1 cellular context compared by ENCODE assay signal in the genomic region with DNA sequence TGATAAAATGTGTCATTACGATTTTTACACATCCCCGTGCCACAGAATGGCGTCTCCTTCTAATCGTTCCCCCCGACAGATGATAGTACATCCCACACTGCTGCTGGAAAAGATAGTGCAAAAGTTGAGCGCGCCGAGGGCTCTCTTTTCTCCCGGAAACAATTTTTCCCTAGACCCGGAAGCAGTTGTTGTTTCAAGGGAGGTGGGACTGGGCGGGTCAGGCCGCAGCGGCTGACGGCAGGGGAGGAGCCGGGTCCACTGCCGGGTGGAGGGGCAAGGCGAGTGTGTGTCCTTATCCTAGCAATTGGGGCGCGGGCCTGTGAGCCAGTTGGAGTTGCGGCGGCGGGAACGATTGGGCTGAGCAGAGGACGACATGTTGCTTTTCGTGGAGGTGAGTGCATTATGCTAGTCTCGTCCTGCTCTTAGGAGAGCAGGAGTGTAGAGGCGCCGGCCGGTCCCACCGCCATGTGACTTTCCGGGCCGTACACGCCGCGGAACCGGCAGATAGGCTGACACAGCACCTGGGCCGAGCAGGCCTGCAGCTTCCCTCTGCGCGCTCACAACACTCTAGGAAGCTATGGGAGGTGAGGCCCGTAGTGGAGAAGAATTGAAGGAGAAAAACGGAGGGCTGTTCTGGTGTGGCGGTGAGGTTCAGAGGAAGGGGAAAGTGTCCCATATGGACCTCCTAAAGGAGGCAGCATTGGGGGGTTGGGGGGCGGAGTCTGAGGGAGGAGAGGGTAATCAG.
A peak's percentile ranks its signal among the peaks of the same experiment; 100 is the strongest.
TF ChIP-seq lines count a peak whose summit lies in the region.

LARP4 (plus strand) TSS at position 248 of the 745 bp plus-strand sequence; CDS start at position 374, 126 bp downstream.

TF ChIP-seq in K562, 482 proteins besides CTCF, POLR2A, EP300 and RAD21 (continued from another document and continues in another):
- TF ChIP-seq NFE2L1 (tag; IDR thresholded peaks at IDR 0.05; ENCODE audit: borderline replicate concordance, low read depth) (no peak), HSF4 (CRISPR knock-in tag; IDR thresholded peaks at IDR 0.05; ENCODE audit: borderline replicate concordance) (no peak), DMBX1 (CRISPR knock-in tag; IDR thresholded peaks at IDR 0.05; ENCODE audit: borderline replicate concordance) (no peak), ZNF740 (CRISPR knock-in tag; IDR thresholded peaks at IDR 0.05) (peak; percentile 86), ZNF740 (tag; IDR thresholded peaks at IDR 0.05) (peak in 1 of 2 experiments; percentile 66; a peak in 1 of 4 replicates), PTRF (tag; IDR thresholded peaks at IDR 0.05) (no peak), BDP1 (IDR thresholded peaks at IDR 0.05; ENCODE audit: insufficient read depth, insufficient read length) (no peak), ELF4 (CRISPR knock-in tag; IDR thresholded peaks at IDR 0.05) (no peak), ZC3H11A (IDR thresholded peaks at IDR 0.05; ENCODE audit: low read depth, low read length) (no peak), POLR3A (IDR thresholded peaks at IDR 0.05; ENCODE audit: borderline replicate concordance, extremely low read depth, insufficient read depth, insufficient read length) (no peak), CHCHD3 (CRISPR knock-in tag; IDR thresholded peaks at IDR 0.05) (no peak), GABPA (tag; conservative IDR thresholded peaks at IDR 0.05; ENCODE audit: low read depth) (peak; percentile 99), SMAD4 (CRISPR knock-in tag; conservative IDR thresholded peaks at IDR 0.05) (no peak), TEAD2 (tag; IDR thresholded peaks at IDR 0.05) (no peak), COPS2 (conservative IDR thresholded peaks at IDR 0.05) (no peak), RNF2 (IDR thresholded peaks at IDR 0.05) (peak; percentile 32; the same call in 1 of the 2 replicates), THRB (CRISPR knock-in tag; conservative IDR thresholded peaks at IDR 0.05) (0 out of 2 replicates have a peak, but pooled peaks have one; percentile 17), ZNF41 (CRISPR knock-in tag; conservative IDR thresholded peaks at IDR 0.05) (no peak), TCF3 (CRISPR knock-in tag; IDR thresholded peaks at IDR 0.05) (peak; percentile 79), ARHGAP35 (IDR thresholded peaks at IDR 0.05; ENCODE audit: partially characterized antibody) (no peak), ZNF212 (CRISPR knock-in tag; IDR thresholded peaks at IDR 0.05) (no peak), KAT7 (CRISPR knock-in tag; IDR thresholded peaks at IDR 0.05; ENCODE audit: borderline replicate concordance) (peak; percentile 80; the same call in 1 of the 2 replicates), CCNT2 (IDR thresholded peaks at IDR 0.05; ENCODE audit: borderline replicate concordance, extremely low read depth, insufficient read length, low read depth, low read length) (no peak), PHF8 (IDR thresholded peaks at IDR 0.05; ENCODE audit: borderline replicate concordance, low read length) (peak; percentile 99), CREM (IDR thresholded peaks at IDR 0.05; ENCODE audit: low read depth) (peak; percentile 53; the same call in 1 of the 2 replicates), ARNT (IDR thresholded peaks at IDR 0.05) (peak in 1 of 2 experiments; percentile 4; a peak in 1 of 4 replicates), ZNF696 (CRISPR knock-in tag; conservative IDR thresholded peaks at IDR 0.05) (no peak), CGGBP1 (CRISPR knock-in tag; IDR thresholded peaks at IDR 0.05) (no peak), HMG20B (CRISPR knock-in tag; IDR thresholded peaks at IDR 0.05) (no peak), TAF15 (IDR thresholded peaks at IDR 0.05; ENCODE audit: low read depth, low read length) (peak; percentile 71; the same call in 1 of the 2 replicates), HNRNPL (IDR thresholded peaks at IDR 0.05; ENCODE audit: low read depth, low read length) (no peak), GATA2 (CRISPR knock-in tag; IDR thresholded peaks at IDR 0.05) (peak; percentile 68), ZNF239 (CRISPR knock-in tag; IDR thresholded peaks at IDR 0.05) (no peak), IRF2 (CRISPR knock-in tag; IDR thresholded peaks at IDR 0.05) (no peak), ZNF232 (CRISPR knock-in tag; IDR thresholded peaks at IDR 0.05) (peak; percentile 64), SRSF7 (optimal IDR thresholded peaks at IDR 0.05; ENCODE audit: low read depth, low read length) (no peak), HMGXB4 (CRISPR knock-in tag; IDR thresholded peaks at IDR 0.05) (no peak), FOXA3 (CRISPR knock-in tag; conservative IDR thresholded peaks at IDR 0.05 in 1 of 2, IDR thresholded peaks at IDR 0.05 in 1 of 2) (no peak; a peak in 1 of 4 replicates), JUND (IDR thresholded peaks at IDR 0.05; ENCODE audit: borderline replicate concordance, low read depth, low read length) (peak; percentile 85), JUND (tag; IDR thresholded peaks at IDR 0.05; ENCODE audit: borderline replicate concordance, low read depth, low read length) (no peak; the same call in 2 of the 3 replicates), FOXP1 (CRISPR knock-in tag; IDR thresholded peaks at IDR 0.05) (no peak), USF1 (CRISPR knock-in tag; IDR thresholded peaks at IDR 0.05) (peak; percentile 81), FOXM1 (IDR thresholded peaks at IDR 0.05; ENCODE audit: low read depth) (peak; percentile 71), FOXM1 (CRISPR knock-in tag; IDR thresholded peaks at IDR 0.05; ENCODE audit: low read depth) (no peak), RFX1 (IDR thresholded peaks at IDR 0.05) (no peak), ZNF668 (CRISPR knock-in tag; IDR thresholded peaks at IDR 0.05) (no peak), HDAC2 (IDR thresholded peaks at IDR 0.05) (peak; percentile 88), HBP1 (CRISPR knock-in tag; IDR thresholded peaks at IDR 0.05) (no peak), MBD2 (IDR thresholded peaks at IDR 0.05; ENCODE audit: borderline replicate concordance, low read depth) (peak; percentile 93), CLOCK (CRISPR knock-in tag; IDR thresholded peaks at IDR 0.05; ENCODE audit: borderline replicate concordance) (no peak)
- TF ChIP-seq, protein P1, sequence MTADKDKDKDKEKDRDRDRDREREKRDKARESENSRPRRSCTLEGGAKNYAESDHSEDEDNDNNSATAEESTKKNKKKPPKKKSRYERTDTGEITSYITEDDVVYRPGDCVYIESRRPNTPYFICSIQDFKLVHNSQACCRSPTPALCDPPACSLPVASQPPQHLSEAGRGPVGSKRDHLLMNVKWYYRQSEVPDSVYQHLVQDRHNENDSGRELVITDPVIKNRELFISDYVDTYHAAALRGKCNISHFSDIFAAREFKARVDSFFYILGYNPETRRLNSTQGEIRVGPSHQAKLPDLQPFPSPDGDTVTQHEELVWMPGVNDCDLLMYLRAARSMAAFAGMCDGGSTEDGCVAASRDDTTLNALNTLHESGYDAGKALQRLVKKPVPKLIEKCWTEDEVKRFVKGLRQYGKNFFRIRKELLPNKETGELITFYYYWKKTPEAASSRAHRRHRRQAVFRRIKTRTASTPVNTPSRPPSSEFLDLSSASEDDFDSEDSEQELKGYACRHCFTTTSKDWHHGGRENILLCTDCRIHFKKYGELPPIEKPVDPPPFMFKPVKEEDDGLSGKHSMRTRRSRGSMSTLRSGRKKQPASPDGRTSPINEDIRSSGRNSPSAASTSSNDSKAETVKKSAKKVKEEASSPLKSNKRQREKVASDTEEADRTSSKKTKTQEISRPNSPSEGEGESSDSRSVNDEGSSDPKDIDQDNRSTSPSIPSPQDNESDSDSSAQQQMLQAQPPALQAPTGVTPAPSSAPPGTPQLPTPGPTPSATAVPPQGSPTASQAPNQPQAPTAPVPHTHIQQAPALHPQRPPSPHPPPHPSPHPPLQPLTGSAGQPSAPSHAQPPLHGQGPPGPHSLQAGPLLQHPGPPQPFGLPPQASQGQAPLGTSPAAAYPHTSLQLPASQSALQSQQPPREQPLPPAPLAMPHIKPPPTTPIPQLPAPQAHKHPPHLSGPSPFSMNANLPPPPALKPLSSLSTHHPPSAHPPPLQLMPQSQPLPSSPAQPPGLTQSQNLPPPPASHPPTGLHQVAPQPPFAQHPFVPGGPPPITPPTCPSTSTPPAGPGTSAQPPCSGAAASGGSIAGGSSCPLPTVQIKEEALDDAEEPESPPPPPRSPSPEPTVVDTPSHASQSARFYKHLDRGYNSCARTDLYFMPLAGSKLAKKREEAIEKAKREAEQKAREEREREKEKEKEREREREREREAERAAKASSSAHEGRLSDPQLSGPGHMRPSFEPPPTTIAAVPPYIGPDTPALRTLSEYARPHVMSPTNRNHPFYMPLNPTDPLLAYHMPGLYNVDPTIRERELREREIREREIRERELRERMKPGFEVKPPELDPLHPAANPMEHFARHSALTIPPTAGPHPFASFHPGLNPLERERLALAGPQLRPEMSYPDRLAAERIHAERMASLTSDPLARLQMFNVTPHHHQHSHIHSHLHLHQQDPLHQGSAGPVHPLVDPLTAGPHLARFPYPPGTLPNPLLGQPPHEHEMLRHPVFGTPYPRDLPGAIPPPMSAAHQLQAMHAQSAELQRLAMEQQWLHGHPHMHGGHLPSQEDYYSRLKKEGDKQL (CRISPR knock-in tag; IDR thresholded peaks at IDR 0.05; ENCODE audit: borderline replicate concordance), result no peak
